ENCODE assay signal across 20 cellular contexts in the genomic region with DNA sequence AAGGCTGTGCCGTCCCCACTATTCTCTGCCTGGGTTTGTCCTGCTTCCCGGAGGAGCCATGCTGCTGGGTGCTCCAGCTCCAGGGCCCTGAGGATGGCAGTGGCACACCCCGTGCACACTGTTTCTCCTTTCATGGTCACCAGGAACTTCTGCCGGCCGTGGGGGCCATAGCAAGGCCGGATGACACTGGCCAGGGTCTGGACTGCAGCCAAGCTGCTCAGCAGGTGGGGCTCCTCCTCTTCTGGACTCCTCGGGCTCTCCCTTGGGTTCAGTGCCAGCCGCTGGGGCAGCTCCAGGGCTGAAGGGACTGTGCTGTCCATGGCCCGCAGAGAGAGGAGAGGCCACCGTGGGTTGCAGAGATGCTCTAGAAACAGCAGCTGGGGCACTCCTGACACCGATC. TPM values are rescaled to one million over a fixed set of nuclear protein-coding genes. Genes with fewer than 3 reads are reported as not detected.
"Had no signal": no experiment of that assay in that cellular context is flagged by ENCODE, and none has a peak within 500 bp of the region (broad histone marks: within the 10 kb centered on the region; RNA-seq: fewer than 3 reads in every experiment).

No MANE protein-coding gene starts in this region.

RNA-seq across cellular contexts. Expression of a gene that starts 0.4 kb away (rescaled TPM):
- total RNA-seq: activated naive CD4-positive, alpha-beta T cell treated with anti-CD3 and anti-CD28 coated beads for 36 hours; activated naive CD4-positive, alpha-beta T cell treated with anti-CD3 and anti-CD28 coated beads, Interleukin-2, amount 50 U/mL, for 72 hours; activated naive CD8-positive, alpha-beta T cell treated with anti-CD3 and anti-CD28 coated beads for 36 hours; activated naive CD8-positive, alpha-beta T cell treated with anti-CD3 and anti-CD28 coated beads, Interleukin-2, amount 10 ng/mL, durations not matched to agents 7 days and 5 days; activated T-cell treated with anti-CD3 and anti-CD28 coated beads, Interleukin-2, amount 50 U/mL, for 72 hours; activated T-helper 1 cell treated with anti-CD3 and anti-CD28 coated beads, Interleukin-12 subunit alpha, Interleukin-12 subunit beta, Interleukin-2, Interleukin-4 antibody, amounts not matched to agents 30 ng/mL and 10 ng/mL and 1 ng/mL, durations not matched to agents 14 hours and 24 hours and 36 hours; activated T-helper 17 cell treated with anti-CD3 and anti-CD28 coated beads, Interleukin-2, amount 50 U/mL, for 72 hours; activated T-helper 2 cell treated with anti-CD3 and anti-CD28 coated beads, Interferon-gamma antibody, Interleukin-2, Interleukin-4, amounts not matched to agents 10 μg/mL and 5 μg/mL and 100 μg/mL, durations not matched to agents 14 hours and 24 hours and 36 hours; adrenal gland; aorta; ascending aorta; astrocyte; body of pancreas; breast epithelium; bronchial epithelial cell; cardiac muscle cell; cardiac septum; cerebellum; chondrocyte had no signal
- polyA plus RNA-seq: adipose tissue, adrenal gland, aorta, cardiac muscle cell had no signal
